9 cellular contexts compared by ENCODE assay signal in the genomic region with DNA sequence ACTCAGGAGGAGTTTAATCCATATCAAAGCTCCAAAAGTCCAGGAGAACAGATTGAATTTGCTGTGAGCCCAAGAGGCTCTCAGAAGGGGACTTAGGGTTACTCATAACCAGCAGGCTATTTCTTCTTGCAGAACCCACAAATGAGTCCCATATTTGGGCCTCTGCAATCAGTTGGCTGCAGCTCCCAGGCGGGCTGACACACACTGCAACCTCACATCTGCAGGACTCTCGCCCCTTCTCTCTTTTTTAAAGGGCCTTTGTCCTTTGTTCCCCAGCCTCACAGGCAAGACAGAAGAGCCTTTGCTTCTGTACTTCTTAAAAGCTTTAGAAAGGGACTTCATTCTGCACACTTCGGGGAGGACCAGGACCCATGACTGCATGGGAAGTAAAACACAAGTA. TPM values are rescaled to one million over a fixed set of nuclear protein-coding genes. Genes with fewer than 3 reads are reported as not detected.
DNase-seq lines count a peak whose midpoint lies in the region; ATAC-seq and TF ChIP-seq lines count a peak whose summit lies in the region.
"Had no signal": no experiment of that assay in that cellular context is flagged by ENCODE, and none has a peak within 500 bp of the region (broad histone marks: within the 10 kb centered on the region; RNA-seq: fewer than 3 reads in every experiment).

No MANE protein-coding gene starts in this region.

- no peaks in the 10 kb centered on the region for H4K20me1 ChIP-seq in PC-9 (ENCODE audit: insufficient read depth)

- H3K36me3 ChIP-seq in esophagus muscularis mucosa = no peaks in the 10 kb centered on the region
- H3K36me3 ChIP-seq in PC-9 (ENCODE audit: low read depth) = no peaks in the 10 kb centered on the region

- no peak overlapping the region for H3K27ac Mint-ChIP-seq in natural killer cell treated with Interleukin-12 subunit alpha and Interleukin-12 subunit beta and Interleukin-15 and Interleukin-18, amount 100 ng/mL, for 72 hours

- CTCF ChIA-PET in PC-9 (lab: Charles Lee) = no interaction called here

- H3K9me3 Mint-ChIP-seq in natural killer cell treated with Interleukin-12 subunit alpha and Interleukin-12 subunit beta and Interleukin-15 and Interleukin-18, amount 100 ng/mL, for 72 hours = no peaks in the 10 kb centered on the region

- no peak for TF ChIP-seq EP300 in esophagus muscularis mucosa (IDR thresholded peaks at IDR 0.05)

- peaks cover 5 to 19% of the 10 kb centered on the region in 2 donors for H3K4me1 Mint-ChIP-seq in natural killer cell treated with Interleukin-12 subunit alpha and Interleukin-12 subunit beta and Interleukin-15 and Interleukin-18, amount 100 ng/mL, for 72 hours (ENCODE audit: low read depth in 2 of 2)

- H3K4me1 ChIP-seq in esophagus muscularis mucosa (peaks cover 41 to 98% (median 96%) of the 10 kb centered on the region in 4 donors), PC-9 (replicated peaks; ENCODE audit: insufficient read depth) (peaks cover 32% of the 10 kb centered on the region)

- H3K27ac ChIP-seq in esophagus muscularis mucosa (replicated peaks in 1 of 4) = peak overlapping the region; percentile 69 to 78 (median 76)
- no peak overlapping the region for H3K27ac ChIP-seq in PC-9

- peaks cover 32% of the 10 kb centered on the region for H3F3A ChIP-seq in PC-9 (ENCODE audit: insufficient read depth, low read depth)

- H3K4me2 ChIP-seq in PC-9 = no peak overlapping the region

- no peaks in the 10 kb centered on the region for H3K27me3 Mint-ChIP-seq in natural killer cell treated with Interleukin-12 subunit alpha and Interleukin-12 subunit beta and Interleukin-15 and Interleukin-18, amount 100 ng/mL, for 72 hours

- no peak for DNase-seq in esophagus muscularis mucosa (ENCODE audit: extremely low spot score)
- peak in 6 of 10 donors; percentile 29 to 92 (median 45) for DNase-seq in posterior cingulate gyrus
- no peak for DNase-seq in natural killer cell treated with Interleukin-12 subunit alpha and Interleukin-12 subunit beta and Interleukin-15 and Interleukin-18, amount 100 ng/mL, for 72 hours (ENCODE audit: low spot score)
- no peak for DNase-seq in T-helper 2 cell
- DNase-seq in PC-9 = no peak
- DNase-seq: activated CD8-positive, alpha-beta memory T cell treated with anti-CD3 and anti-CD28 coated beads for 24 hours had no signal

- no peaks in the 10 kb centered on the region for H3K36me3 Mint-ChIP-seq in natural killer cell treated with Interleukin-12 subunit alpha and Interleukin-12 subunit beta and Interleukin-15 and Interleukin-18, amount 100 ng/mL, for 72 hours

- POLR2A ChIA-PET in PC-9 (lab: Charles Lee; ENCODE audit: unreplicated experiment) = no interaction called here

- TF ChIP-seq CTCF in esophagus muscularis mucosa (IDR thresholded peaks at IDR 0.05) = no peak
- TF ChIP-seq CTCF in PC-9 (conservative IDR thresholded peaks at IDR 0.05) = no peak

- no peak overlapping the region for H2AFZ ChIP-seq in PC-9

- TF ChIP-seq POLR2A in GM18505 (IDR thresholded peaks at IDR 0.05; ENCODE audit: borderline replicate concordance, extremely low read depth, insufficient read depth, insufficient read length) (peak; percentile 19), esophagus muscularis mucosa (IDR thresholded peaks at IDR 0.05; ENCODE audit: low read depth) (no peak)

- H3K4me3 ChIP-seq in esophagus muscularis mucosa = peak overlapping the region in 1 of 4 donors; percentile 9
- no peak overlapping the region for H3K4me3 ChIP-seq in PC-9

- H3K9me3 ChIP-seq in esophagus muscularis mucosa = no peaks in the 10 kb centered on the region
- 0 out of 2 replicates have a peak, but pooled peaks cover under 1% of the 10 kb centered on the region for H3K9me3 ChIP-seq in PC-9 (ENCODE audit: insufficient read depth, low read depth)

- BruUV-seq in PC-9 (replicated peaks; lab: Mats Ljungman, UMichigan) = no TSS peak

- WGBS in esophagus muscularis mucosa = 45% methylated on average over 3 of the region's 3 CpGs

- H3K27me3 ChIP-seq in esophagus muscularis mucosa (no peaks in the 10 kb centered on the region), PC-9 (ENCODE audit: insufficient read depth, low read depth) (no peaks in the 10 kb centered on the region)

- peak; percentile 72 for ATAC-seq in GM18505 (IDR thresholded peaks at IDR 0.05; ENCODE audit: unreplicated experiment)
- peak; percentile 90 for ATAC-seq in HG02885 (IDR thresholded peaks at IDR 0.05; ENCODE audit: poor library complexity, unreplicated experiment)
- no peak for ATAC-seq in natural killer cell treated with Interleukin-12 subunit alpha and Interleukin-12 subunit beta and Interleukin-15 and Interleukin-18, amount 100 ng/mL, for 72 hours
- ATAC-seq in HG03196 (IDR thresholded peaks at IDR 0.05; ENCODE audit: unreplicated experiment) = no peak

- no peaks in the 10 kb centered on the region for H3K9me2 ChIP-seq in PC-9 (ENCODE audit: insufficient read depth)

- H3K79me2 ChIP-seq in PC-9 (ENCODE audit: low read depth) = peaks cover 68% of the 10 kb centered on the region

- intact Hi-C loops in esophagus muscularis mucosa (cut with DNase I) (no loop called here), posterior cingulate gyrus (cut with DNase I) (no loop called here), PC-9 (cut with micrococcal nuclease; ENCODE audit: unreplicated experiment) (no loop called here)

- no peak overlapping the region for H3K4me3 Mint-ChIP-seq in natural killer cell treated with Interleukin-12 subunit alpha and Interleukin-12 subunit beta and Interleukin-15 and Interleukin-18, amount 100 ng/mL, for 72 hours

RNA-seq across cellular contexts. Expression of a gene that starts 26.7 kb away (rescaled TPM):
- total RNA-seq in esophagus muscularis mucosa (10 to 100 TPM; 29.2 to 43.4 (median 37.1) TPM), PC-9 (2021) (41.2 and 41.9 TPM in 2 replicates)
- 10 to 100 TPM; 53.5 to 59.0 TPM for total RNA-seq in natural killer cell treated with Interleukin-12 subunit alpha and Interleukin-12 subunit beta and Interleukin-15 and Interleukin-18, amount 100 ng/mL, for 72 hours

Comparison
In these comparisons a context has a peak if more than half of its experiments do, and no peak if none do; other contexts are left out.
1. ATAC-seq: peak in GM18505 (single experiment) and HG02885 (single experiment); none in natural killer cell treated with Interleukin-12 subunit alpha and Interleukin-12 subunit beta and Interleukin-15 and Interleukin-18, amount 100 ng/mL, for 72 hours (0 of 2) and HG03196 (single experiment).
2. DNase-seq: peak in posterior cingulate gyrus (6 of 10); none in esophagus muscularis mucosa (single experiment), natural killer cell treated with Interleukin-12 subunit alpha and Interleukin-12 subunit beta and Interleukin-15 and Interleukin-18, amount 100 ng/mL, for 72 hours (single experiment), T-helper 2 cell (0 of 5) and PC-9 (0 of 2).